ENCODE assay signal across 14 cellular contexts in the genomic region with DNA sequence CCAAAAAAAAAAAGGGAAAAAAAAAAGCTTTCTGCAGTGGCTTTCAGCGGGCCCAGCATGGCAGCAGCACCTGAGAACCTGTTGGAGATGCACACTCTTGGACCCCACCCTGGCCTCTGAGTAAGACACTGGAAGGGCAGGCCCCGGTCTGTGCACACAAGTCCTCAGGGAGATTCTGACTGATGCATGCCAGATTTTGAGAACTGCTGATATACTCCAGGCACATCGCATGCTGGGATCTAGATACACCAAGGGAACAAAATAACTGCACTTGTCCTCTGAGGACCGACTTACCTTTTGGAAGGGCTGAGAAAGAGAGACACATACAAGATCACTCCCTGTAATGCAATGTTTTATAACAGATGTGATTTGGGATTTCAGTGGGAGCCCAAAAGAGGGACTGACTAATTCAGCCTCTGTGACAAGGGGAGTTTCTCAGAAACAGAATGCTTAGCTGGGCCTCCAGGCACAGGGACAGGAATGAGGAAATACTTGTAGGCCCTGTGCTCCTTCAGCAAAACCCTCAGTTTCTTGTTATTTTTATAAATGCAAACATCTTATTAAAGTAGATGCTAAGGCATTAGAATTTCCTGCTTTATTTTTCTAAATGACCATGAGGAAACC. TPM values are rescaled to one million over a fixed set of nuclear protein-coding genes. Genes with fewer than 3 reads are reported as not detected.
DNase-seq lines count a peak whose midpoint lies in the region; ATAC-seq and TF ChIP-seq lines count a peak whose summit lies in the region.
"Had no signal": no experiment of that assay in that cellular context is flagged by ENCODE, and none has a peak within 500 bp of the region (broad histone marks: within the 10 kb centered on the region; RNA-seq: fewer than 3 reads in every experiment).

No MANE protein-coding gene starts in this region.

- TF ChIP-seq CTCF in cardiac fibroblast (IDR thresholded peaks at IDR 0.05; ENCODE audit: low read depth, low read length): no peak
- TF ChIP-seq CTCF in smooth muscle cell (IDR thresholded peaks at IDR 0.05; ENCODE audit: borderline replicate concordance, insufficient read depth, poor library complexity, severe bottlenecking): no peak
- TF ChIP-seq CTCF in CD8-positive, alpha-beta T cell (IDR thresholded peaks at IDR 0.05): no peak
- TF ChIP-seq CTCF in activated CD8-positive, alpha-beta T cell treated with anti-CD3 and anti-CD28 coated beads for 36 hours (IDR thresholded peaks at IDR 0.05): no peak

- intact Hi-C loops in CD8-positive, alpha-beta T cell (cut with DNase I, micrococcal nuclease): no loop called here
- intact Hi-C loops in activated CD8-positive, alpha-beta T cell treated with anti-CD3 and anti-CD28 coated beads for 36 hours (cut with micrococcal nuclease): no loop called here

- no peaks in the 10 kb centered on the region for H3K9me3 Mint-ChIP-seq in CD8-positive, alpha-beta T cell
- H3K9me3 Mint-ChIP-seq in activated CD8-positive, alpha-beta T cell treated with anti-CD3 and anti-CD28 coated beads for 36 hours: no peaks in the 10 kb centered on the region
- H3K9me3 Mint-ChIP-seq: central memory CD8-positive, alpha-beta T cell had no signal

- ATAC-seq in GM21723 (IDR thresholded peaks at IDR 0.05; ENCODE audit: unreplicated experiment): no peak
- ATAC-seq in CD8-positive, alpha-beta T cell: no peak
- ATAC-seq in activated CD8-positive, alpha-beta T cell treated with anti-CD3 and anti-CD28 coated beads for 36 hours: no peak

- peak overlapping the region; percentile 21 for H3K4me2 ChIP-seq in smooth muscle cell
- H3K4me2 ChIP-seq: BLaER1 had no signal

- no peaks in the 10 kb centered on the region for H3K36me3 ChIP-seq in smooth muscle cell (ENCODE audit: low read depth)
- H3K36me3 ChIP-seq in CD8-positive, alpha-beta T cell (ENCODE audit: insufficient read depth, low read length): no peaks in the 10 kb centered on the region
- H3K36me3 ChIP-seq: BLaER1, tibial nerve had no signal

- no peaks in the 10 kb centered on the region for H3K27me3 ChIP-seq in smooth muscle cell (ENCODE audit: low read depth)
- H3K27me3 ChIP-seq in CD8-positive, alpha-beta T cell (ENCODE audit: insufficient read depth, low read length): no peaks in the 10 kb centered on the region
- H3K27me3 ChIP-seq: BLaER1, tibial nerve had no signal

- H3K4me1 ChIP-seq in smooth muscle cell (ENCODE audit: low read depth): no peaks in the 10 kb centered on the region
- no peaks in the 10 kb centered on the region for H3K4me1 ChIP-seq in CD8-positive, alpha-beta T cell (ENCODE audit: insufficient read depth, low read length)
- H3K4me1 ChIP-seq: BLaER1 had no signal

- H3K36me3 Mint-ChIP-seq in CD8-positive, alpha-beta T cell: no peaks in the 10 kb centered on the region
- H3K36me3 Mint-ChIP-seq in activated CD8-positive, alpha-beta T cell treated with anti-CD3 and anti-CD28 coated beads for 36 hours (ENCODE audit: low read depth): no peaks in the 10 kb centered on the region

- peaks cover 56% of the 10 kb centered on the region for H3K79me2 ChIP-seq in smooth muscle cell (ENCODE audit: low read depth)

- H3F3A ChIP-seq in smooth muscle cell (ENCODE audit: low read depth): peaks cover 10% of the 10 kb centered on the region

- H3K27me3 Mint-ChIP-seq in CD8-positive, alpha-beta T cell (ENCODE audit: low read depth): peaks cover 15% of the 10 kb centered on the region
- peaks cover 13% of the 10 kb centered on the region for H3K27me3 Mint-ChIP-seq in activated CD8-positive, alpha-beta T cell treated with anti-CD3 and anti-CD28 coated beads for 36 hours

- H3K4me3 Mint-ChIP-seq in CD8-positive, alpha-beta T cell: no peak overlapping the region
- no peak overlapping the region for H3K4me3 Mint-ChIP-seq in activated CD8-positive, alpha-beta T cell treated with anti-CD3 and anti-CD28 coated beads for 36 hours
- H3K4me3 Mint-ChIP-seq: central memory CD8-positive, alpha-beta T cell had no signal

- 70% methylated on average over 4 of the region's 4 CpGs for WGBS in smooth muscle cell (ENCODE audit: low lambda C conversion rate)

- DNase-seq in ELF-1 (ENCODE audit: low read depth, low spot score) (peak; percentile 63), cardiac fibroblast (ENCODE audit: low read depth in 2 of 2) (peak; percentile 48 to 56), iris pigment epithelial cell (ENCODE audit: low read depth) (peak; percentile 20), smooth muscle cell (lab: John Stamatoyannopoulos, UW; ENCODE audit: unreplicated experiment) (no peak)
- no peak for DNase-seq in activated CD8-positive, alpha-beta memory T cell treated with anti-CD3 and anti-CD28 coated beads for 24 hours
- no peak for DNase-seq in CD8-positive, alpha-beta T cell
- DNase-seq in activated CD8-positive, alpha-beta T cell treated with anti-CD3 and anti-CD28 coated beads for 36 hours: no peak
- DNase-seq: activated effector memory CD4-positive, alpha-beta T cell treated with anti-CD3 and anti-CD28 coated beads, Interleukin-2, amount 50 U/mL, for 16 hours; NCI-H1105; NCI-H526 had no signal

- peaks cover 32% of the 10 kb centered on the region for H4K20me1 ChIP-seq in smooth muscle cell (ENCODE audit: low read depth)
- H4K20me1 ChIP-seq: BLaER1 had no signal

- H3K27ac Mint-ChIP-seq in CD8-positive, alpha-beta T cell: no peak overlapping the region
- no peak overlapping the region for H3K27ac Mint-ChIP-seq in activated CD8-positive, alpha-beta T cell treated with anti-CD3 and anti-CD28 coated beads for 36 hours

- no peak overlapping the region for H3K4me3 ChIP-seq in cardiac fibroblast (replicated peaks in 1 of 2; ENCODE audit: low read depth in 2 of 2, low read length in 2 of 2)
- no peak overlapping the region for H3K4me3 ChIP-seq in smooth muscle cell
- H3K4me3 ChIP-seq in CD8-positive, alpha-beta T cell (ENCODE audit: low read depth, low read length): no peak overlapping the region
- H3K4me3 ChIP-seq: BLaER1, tibial nerve had no signal

- no peaks in the 10 kb centered on the region for H3K9me3 ChIP-seq in smooth muscle cell (replicated peaks; ENCODE audit: low read depth)
- no peaks in the 10 kb centered on the region for H3K9me3 ChIP-seq in CD8-positive, alpha-beta T cell (ENCODE audit: low read length)
- H3K9me3 ChIP-seq: BLaER1, tibial nerve had no signal

- CTCF ChIA-PET in CD8-positive, alpha-beta T cell (lab: Charles Lee): no interaction called here
- CTCF ChIA-PET in activated CD8-positive, alpha-beta T cell treated with anti-CD3 and anti-CD28 coated beads for 36 hours (lab: Charles Lee): no interaction called here

- H3K27ac ChIP-seq in smooth muscle cell (ENCODE audit: low read depth): peak overlapping the region; percentile 69
- no peak overlapping the region for H3K27ac ChIP-seq in CD8-positive, alpha-beta T cell (ENCODE audit: low read depth, low read length)
- H3K27ac ChIP-seq: BLaER1 had no signal

- H3K9ac ChIP-seq in smooth muscle cell (ENCODE audit: low read depth): no peak overlapping the region
- H3K9ac ChIP-seq: BLaER1 had no signal

- H3K4me1 Mint-ChIP-seq in CD8-positive, alpha-beta T cell (ENCODE audit: low read depth): no peaks in the 10 kb centered on the region
- H3K4me1 Mint-ChIP-seq in activated CD8-positive, alpha-beta T cell treated with anti-CD3 and anti-CD28 coated beads for 36 hours (ENCODE audit: low read depth): no peaks in the 10 kb centered on the region
- H3K4me1 Mint-ChIP-seq: central memory CD8-positive, alpha-beta T cell had no signal

- POLR2A ChIA-PET in CD8-positive, alpha-beta T cell (lab: Charles Lee): no interaction called here
- POLR2A ChIA-PET in activated CD8-positive, alpha-beta T cell treated with anti-CD3 and anti-CD28 coated beads for 36 hours (lab: Charles Lee): no interaction called here

- no peak overlapping the region for H2AFZ ChIP-seq in smooth muscle cell (ENCODE audit: low read depth)

RNA-seq across cellular contexts. Expression of gene EGFR, which starts 8.2 kb away (rescaled TPM):
- total RNA-seq in smooth muscle cell: 21.6 and 31.1 TPM in 2 replicates
- polyA plus RNA-seq in smooth muscle cell: 9.0 and 20.5 TPM in 2 replicates
- total RNA-seq in CD8-positive, alpha-beta T cell: not detected
- total RNA-seq in activated CD8-positive, alpha-beta T cell treated with anti-CD3 and anti-CD28 coated beads for 36 hours: not detected

Comparison
In these comparisons a context has a peak if more than half of its experiments do, and no peak if none do; other contexts are left out.
1. DNase-seq: peak in ELF-1 (single experiment), cardiac fibroblast (2 of 2) and iris pigment epithelial cell (single experiment); none in smooth muscle cell (single experiment), activated CD8-positive, alpha-beta memory T cell treated with anti-CD3 and anti-CD28 coated beads for 24 hours (single experiment), CD8-positive, alpha-beta T cell (0 of 7) and activated CD8-positive, alpha-beta T cell treated with anti-CD3 and anti-CD28 coated beads for 36 hours (single experiment).
2. RNA of gene EGFR, which starts 8.2 kb away (total RNA-seq): 21.6 to 31.1 TPM in smooth muscle cell; not detected in CD8-positive, alpha-beta T cell and not detected in activated CD8-positive, alpha-beta T cell treated with anti-CD3 and anti-CD28 coated beads for 36 hours; every median in the first group is over 10 times any median in the second.